16 cellular contexts compared by ENCODE assay signal in the genomic region with DNA sequence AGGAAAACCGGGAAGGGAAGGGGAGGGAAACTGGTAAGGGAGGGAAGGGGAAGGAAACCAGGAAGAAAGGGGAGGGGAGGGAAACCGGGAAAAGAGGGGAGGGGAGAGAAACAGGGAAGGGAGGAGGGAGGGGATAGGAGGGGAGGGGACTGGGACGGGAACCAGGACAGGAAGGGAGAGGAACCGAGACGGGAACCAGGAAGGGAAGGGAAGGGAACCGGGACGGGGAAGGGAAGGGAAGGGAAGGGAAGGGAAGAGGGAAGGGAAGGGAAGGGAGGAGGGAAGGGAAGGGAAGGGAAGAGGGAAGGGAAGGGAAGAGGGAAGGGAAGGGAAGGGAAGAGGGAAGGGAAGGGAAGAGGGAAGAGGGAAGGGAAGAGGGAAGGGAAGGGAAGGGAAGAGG. TPM values are rescaled to one million over a fixed set of nuclear protein-coding genes. Genes with fewer than 3 reads are reported as not detected.
DNase-seq lines count a peak whose midpoint lies in the region; ATAC-seq and TF ChIP-seq lines count a peak whose summit lies in the region.
"Had no signal": no experiment of that assay in that cellular context is flagged by ENCODE, and none has a peak within 500 bp of the region (broad histone marks: within the 10 kb centered on the region; RNA-seq: fewer than 3 reads in every experiment).

No MANE protein-coding gene starts in this region.

- no peak overlapping the region for H3K27ac Mint-ChIP-seq in activated CD4-positive, alpha-beta T cell treated with anti-CD3 and anti-CD28 coated beads, Interleukin-2, amount 10 ng/mL, durations not matched to agents 24 days and 14 days
- H3K27ac Mint-ChIP-seq in activated naive CD4-positive, alpha-beta T cell treated with anti-CD3 and anti-CD28 coated beads, Interleukin-2, amount 50 U/mL, for 24 hours = peak overlapping the region; percentile 86
- H3K27ac Mint-ChIP-seq in activated naive CD4-positive, alpha-beta T cell treated with anti-CD3 and anti-CD28 coated beads, Interleukin-2, amount 50 U/mL, for 72 hours = peak overlapping the region in 1 of 2 donors; percentile 85
- H3K27ac Mint-ChIP-seq in activated B cell treated with CpG ODN at 0.5 μM for 24 hours = peak overlapping the region; percentile 38
- H3K27ac Mint-ChIP-seq: B cell; CD4-positive, alpha-beta T cell had no signal

- H3K36me3 ChIP-seq in H7 (replicated peaks; ENCODE audit: control insufficient read depth, insufficient read depth, low read length) = no peaks in the 10 kb centered on the region

- ATAC-seq in activated naive CD4-positive, alpha-beta T cell treated with anti-CD3 and anti-CD28 coated beads, Interleukin-2, amount 50 U/mL, for 72 hours = no peak
- ATAC-seq in activated B cell treated with CpG ODN at 0.5 μM for 24 hours (ENCODE audit: low read depth) = no peak
- ATAC-seq: HCT116 had no signal

- TF ChIP-seq CTCF in activated B cell treated with CpG ODN at 0.5 μM for 24 hours (IDR thresholded peaks at IDR 0.05) = no peak

- H3K4me1 Mint-ChIP-seq in activated CD4-positive, alpha-beta T cell treated with anti-CD3 and anti-CD28 coated beads, Interleukin-2, amount 10 ng/mL, durations not matched to agents 24 days and 14 days = peaks cover 18% of the 10 kb centered on the region
- peaks cover 35% of the 10 kb centered on the region for H3K4me1 Mint-ChIP-seq in activated naive CD4-positive, alpha-beta T cell treated with anti-CD3 and anti-CD28 coated beads, Interleukin-2, amount 50 U/mL, for 24 hours
- no peaks in the 10 kb centered on the region for H3K4me1 Mint-ChIP-seq in activated B cell treated with CpG ODN at 0.5 μM for 24 hours
- H3K4me1 Mint-ChIP-seq: B cell had no signal

- POLR2A ChIA-PET in activated B cell treated with CpG ODN at 0.5 μM for 24 hours (lab: Charles Lee) = no interaction called here

- H3K27me3 ChIP-seq in H7 (ENCODE audit: control insufficient read depth, insufficient read depth, low read length) = peaks cover 12% of the 10 kb centered on the region; the same call in 1 of the 2 replicates

- H3K4me3 ChIP-seq in H7 (ENCODE audit: insufficient read depth, low read depth, low read length) = no peak overlapping the region

- no peaks in the 10 kb centered on the region for H3K9me3 Mint-ChIP-seq in activated CD4-positive, alpha-beta T cell treated with anti-CD3 and anti-CD28 coated beads, Interleukin-2, amount 10 ng/mL, durations not matched to agents 24 days and 14 days
- peaks cover 6% of the 10 kb centered on the region for H3K9me3 Mint-ChIP-seq in activated naive CD4-positive, alpha-beta T cell treated with anti-CD3 and anti-CD28 coated beads, Interleukin-2, amount 50 U/mL, for 24 hours
- H3K9me3 Mint-ChIP-seq in activated naive CD4-positive, alpha-beta T cell treated with anti-CD3 and anti-CD28 coated beads, Interleukin-2, amount 50 U/mL, for 72 hours = peaks cover 0 to 7% of the 10 kb centered on the region in 2 donors
- H3K9me3 Mint-ChIP-seq in activated B cell treated with CpG ODN at 0.5 μM for 24 hours = no peaks in the 10 kb centered on the region
- H3K9me3 Mint-ChIP-seq: CD4-positive, alpha-beta T cell had no signal

- H3K36me3 Mint-ChIP-seq in activated CD4-positive, alpha-beta T cell treated with anti-CD3 and anti-CD28 coated beads, Interleukin-2, amount 10 ng/mL, durations not matched to agents 24 days and 14 days (ENCODE audit: low read depth) = peaks cover 2% of the 10 kb centered on the region
- no peaks in the 10 kb centered on the region for H3K36me3 Mint-ChIP-seq in activated naive CD4-positive, alpha-beta T cell treated with anti-CD3 and anti-CD28 coated beads, Interleukin-2, amount 50 U/mL, for 24 hours
- H3K36me3 Mint-ChIP-seq in activated naive CD4-positive, alpha-beta T cell treated with anti-CD3 and anti-CD28 coated beads, Interleukin-2, amount 50 U/mL, for 72 hours = peaks cover 0 to 21% of the 10 kb centered on the region in 2 donors
- no peaks in the 10 kb centered on the region for H3K36me3 Mint-ChIP-seq in activated B cell treated with CpG ODN at 0.5 μM for 24 hours (ENCODE audit: low read depth)

- peak; percentile 15 for DNase-seq in activated CD4-positive, alpha-beta T cell treated with anti-CD3 and anti-CD28 coated beads, Interleukin-2, amount 10 ng/mL, durations not matched to agents 24 days and 14 days
- DNase-seq in activated CD4-positive, alpha-beta T cell treated with anti-CD3 and anti-CD28 coated beads, Interleukin-2, amount 50 U/mL, for 1 hour = no peak
- DNase-seq in activated naive CD4-positive, alpha-beta T cell treated with anti-CD3 and anti-CD28 coated beads, Interleukin-2, amount 50 U/mL, for 72 hours (ENCODE audit: low spot score in 2 of 2) = no peak
- peak; percentile 22 for DNase-seq in H7
- no peak for DNase-seq in activated B cell treated with CpG ODN at 0.5 μM for 24 hours
- DNase-seq in T1000 (lab: John Stamatoyannopoulos, UW) = no peak
- no peak for DNase-seq in ecto neural progenitor cell (ENCODE audit: low spot score)
- DNase-seq: C1 segment of cervical spinal cord; Calu3; CD4-positive, alpha-beta T cell; DMS 273 treated with DMSO at 0.1 percent for 48 hours had no signal

- H3K4me3 Mint-ChIP-seq in activated CD4-positive, alpha-beta T cell treated with anti-CD3 and anti-CD28 coated beads, Interleukin-2, amount 10 ng/mL, durations not matched to agents 24 days and 14 days = no peak overlapping the region
- no peak overlapping the region for H3K4me3 Mint-ChIP-seq in activated naive CD4-positive, alpha-beta T cell treated with anti-CD3 and anti-CD28 coated beads, Interleukin-2, amount 50 U/mL, for 24 hours
- no peak overlapping the region for H3K4me3 Mint-ChIP-seq in activated B cell treated with CpG ODN at 0.5 μM for 24 hours
- H3K4me3 Mint-ChIP-seq: B cell; CD4-positive, alpha-beta T cell had no signal

- no peaks in the 10 kb centered on the region for H3K27me3 Mint-ChIP-seq in activated CD4-positive, alpha-beta T cell treated with anti-CD3 and anti-CD28 coated beads, Interleukin-2, amount 10 ng/mL, durations not matched to agents 24 days and 14 days
- no peaks in the 10 kb centered on the region for H3K27me3 Mint-ChIP-seq in activated naive CD4-positive, alpha-beta T cell treated with anti-CD3 and anti-CD28 coated beads, Interleukin-2, amount 50 U/mL, for 24 hours
- H3K27me3 Mint-ChIP-seq in activated B cell treated with CpG ODN at 0.5 μM for 24 hours = peaks cover 5% of the 10 kb centered on the region
- H3K27me3 Mint-ChIP-seq: CD4-positive, alpha-beta T cell had no signal

- intact Hi-C loops in activated CD4-positive, alpha-beta T cell treated with anti-CD3 and anti-CD28 coated beads, Interleukin-2, amount 10 ng/mL, durations not matched to agents 24 days and 14 days (cut with micrococcal nuclease) = no loop called here
- intact Hi-C loops in activated B cell treated with CpG ODN at 0.5 μM for 24 hours (cut with micrococcal nuclease) = no loop called here

- CTCF ChIA-PET in activated B cell treated with CpG ODN at 0.5 μM for 24 hours (lab: Charles Lee) = no interaction called here

RNA-seq across cellular contexts. Expression of a gene that starts 13.6 kb away (rescaled TPM):
- total RNA-seq in activated CD4-positive, alpha-beta T cell treated with anti-CD3 and anti-CD28 coated beads, Interleukin-2, amount 10 ng/mL, durations not matched to agents 24 days and 14 days = 0.07 and 0.16 TPM in 2 replicates
- 1 to 10 TPM in 1 of 2 donors, under 1 TPM in 1; 0.23 to 1.5 TPM for total RNA-seq in activated naive CD4-positive, alpha-beta T cell treated with anti-CD3 and anti-CD28 coated beads, Interleukin-2, amount 50 U/mL, for 72 hours
- total RNA-seq in H7 (2014; rRNA removed; shearing (Covaris generic)) = not detected in 2 replicates
- not detected in 2 replicates for total RNA-seq in activated B cell treated with CpG ODN at 0.5 μM for 24 hours
- total RNA-seq: B cell; CD4-positive, alpha-beta T cell; Daoy; H4 had no signal

Comparison
In these comparisons a context has a peak if more than half of its experiments do, and no peak if none do; other contexts are left out.
1. DNase-seq: peak in activated CD4-positive, alpha-beta T cell treated with anti-CD3 and anti-CD28 coated beads, Interleukin-2, amount 10 ng/mL, durations not matched to agents 24 days and 14 days (single experiment) and H7 (single experiment); none in activated CD4-positive, alpha-beta T cell treated with anti-CD3 and anti-CD28 coated beads, Interleukin-2, amount 50 U/mL, for 1 hour (single experiment), activated naive CD4-positive, alpha-beta T cell treated with anti-CD3 and anti-CD28 coated beads, Interleukin-2, amount 50 U/mL, for 72 hours (0 of 2), activated B cell treated with CpG ODN at 0.5 μM for 24 hours (single experiment), T1000 (single experiment) and ecto neural progenitor cell (single experiment).